14 cellular contexts compared by ENCODE assay signal in genomic region chr17:73278049-73278464, GRCh38. TPM values are rescaled to one million over a fixed set of nuclear protein-coding genes. Genes with fewer than 3 reads are reported as not detected.
A peak's percentile ranks its signal among the peaks of the same experiment; 100 is the strongest.
DNase-seq lines count a peak whose midpoint lies in the region; ATAC-seq and TF ChIP-seq lines count a peak whose summit lies in the region.
"Had no signal": no experiment of that assay in that cellular context is flagged by ENCODE, and none has a peak within 500 bp of the region (broad histone marks: within the 10 kb centered on the region; RNA-seq: fewer than 3 reads in every experiment).

No MANE protein-coding gene starts in this region.

- no peaks in the 10 kb centered on the region for H3K27me3 ChIP-seq in A673 (replicated peaks; ENCODE audit: insufficient read depth, low read depth, low read length, poor library complexity)
- no peaks in the 10 kb centered on the region for H3K27me3 ChIP-seq in ascending aorta
- no peaks in the 10 kb centered on the region for H3K27me3 ChIP-seq in sigmoid colon
- no peaks in the 10 kb centered on the region for H3K27me3 ChIP-seq in CD8-positive, alpha-beta T cell (ENCODE audit: insufficient read depth, low read length)

- TF ChIP-seq CTCF in A673 (conservative IDR thresholded peaks at IDR 0.05; ENCODE audit: low read depth, low read length) (no peak), ascending aorta (IDR thresholded peaks at IDR 0.05) (no peak), sigmoid colon (IDR thresholded peaks at IDR 0.05) (no peak)
- TF ChIP-seq CTCF in CD8-positive, alpha-beta T cell (IDR thresholded peaks at IDR 0.05) = no peak

- no peaks in the 10 kb centered on the region for H3K9me3 ChIP-seq in A673 (ENCODE audit: low read depth, low read length, poor library complexity, severe bottlenecking)
- H3K9me3 ChIP-seq in ascending aorta = no peaks in the 10 kb centered on the region
- no peaks in the 10 kb centered on the region for H3K9me3 ChIP-seq in sigmoid colon
- no peaks in the 10 kb centered on the region for H3K9me3 ChIP-seq in CD8-positive, alpha-beta T cell (ENCODE audit: low read length)

- H3K4me1 Mint-ChIP-seq in CD8-positive, alpha-beta T cell (ENCODE audit: low read depth) = no peaks in the 10 kb centered on the region

- no TSS peak for BruUV-seq in A673 (replicated peaks; lab: Mats Ljungman, UMichigan)

- H3K27ac Mint-ChIP-seq in CD8-positive, alpha-beta T cell = no peak overlapping the region

- peak; percentile 72 for ATAC-seq in left ventricle myocardium superior
- ATAC-seq in CD8-positive, alpha-beta T cell = no peak
- no peak for ATAC-seq in GM18867 (IDR thresholded peaks at IDR 0.05; ENCODE audit: unreplicated experiment)
- no peak for ATAC-seq in HG02588 (IDR thresholded peaks at IDR 0.05; ENCODE audit: unreplicated experiment)

- no peaks in the 10 kb centered on the region for H3K36me3 ChIP-seq in A673 (ENCODE audit: insufficient read depth, low read length, poor library complexity, severe bottlenecking)
- H3K36me3 ChIP-seq in ascending aorta = no peaks in the 10 kb centered on the region
- peaks cover 0 to 9% (median 0%) of the 10 kb centered on the region in 4 donors for H3K36me3 ChIP-seq in sigmoid colon
- no peaks in the 10 kb centered on the region for H3K36me3 ChIP-seq in CD8-positive, alpha-beta T cell (ENCODE audit: insufficient read depth, low read length)

- WGBS in sigmoid colon, 2 donors = 30 to 57% methylated on average over 7 of the region's 7 CpGs

- no peak for TF ChIP-seq EP300 in sigmoid colon (IDR thresholded peaks at IDR 0.05)

- no peak for DNase-seq in A673 (ENCODE audit: low spot score)
- DNase-seq in ascending aorta (ENCODE audit: low spot score in 2 of 2) = no peak
- no peak for DNase-seq in left ventricle myocardium superior
- no peak for DNase-seq in sigmoid colon
- DNase-seq in CD8-positive, alpha-beta T cell = no peak
- DNase-seq in stimulated activated CD8-positive, alpha-beta memory T cell treated with anti-CD3 and anti-CD28 coated beads, Interleukin-4, amount 100 ng/mL, for 48 hours = no peak
- DNase-seq: activated CD4-positive, alpha-beta T cell treated with anti-CD3 and anti-CD28 coated beads for 4 hours; effector CD8-positive, alpha-beta T cell; GOT3; OCI-M1; stimulated activated CD4-positive, alpha-beta T cell treated with anti-CD3 and anti-CD28 coated beads, Interleukin-2, amount 100 ng/mL, for 24 hours had no signal

- no peak for TF ChIP-seq POLR2A in sigmoid colon (IDR thresholded peaks at IDR 0.05)

- H3K27ac ChIP-seq in A673 (ENCODE audit: low read depth, low read length, poor library complexity, severe bottlenecking) (peak overlapping the region; percentile 26), ascending aorta (peak overlapping the region; percentile 62 to 65), sigmoid colon (peak overlapping the region; percentile 77 to 83 (median 80))
- H3K27ac ChIP-seq in CD8-positive, alpha-beta T cell (ENCODE audit: low read depth, low read length) = no peak overlapping the region

- POLR2A ChIA-PET in A673 (lab: Charles Lee; ENCODE audit: low non-redundant PET) = no interaction called here
- POLR2A ChIA-PET in CD8-positive, alpha-beta T cell (lab: Charles Lee) = no interaction called here

- no peaks in the 10 kb centered on the region for H3K36me3 Mint-ChIP-seq in CD8-positive, alpha-beta T cell

- H3K4me3 ChIP-seq in A673 (ENCODE audit: low read depth, low read length, poor library complexity, severe bottlenecking) = no peak overlapping the region
- peak overlapping the region; percentile 10 to 11 for H3K4me3 ChIP-seq in ascending aorta
- H3K4me3 ChIP-seq in sigmoid colon = no peak overlapping the region
- H3K4me3 ChIP-seq in CD8-positive, alpha-beta T cell (ENCODE audit: low read depth, low read length) = no peak overlapping the region

- no peak overlapping the region for H3K4me3 Mint-ChIP-seq in CD8-positive, alpha-beta T cell

- intact Hi-C loops in A673 (cut with micrococcal nuclease; ENCODE audit: unreplicated experiment) = no loop called here
- intact Hi-C loops in ascending aorta (cut with DNase I) = no loop called here
- intact Hi-C loops in left ventricle myocardium superior (cut with micrococcal nuclease) = no loop called here
- intact Hi-C loops in sigmoid colon (cut with DNase I) = loop anchor here (5.0 kb wide), 1 partner anchor 34 kb away; the partner anchor contains the start of gene CDC42EP4
- intact Hi-C loops in CD8-positive, alpha-beta T cell (cut with DNase I, micrococcal nuclease) = no loop called here

- no peaks in the 10 kb centered on the region for H3K9me3 Mint-ChIP-seq in CD8-positive, alpha-beta T cell

- CTCF ChIA-PET in A673 (lab: Charles Lee) = interaction anchor here (1.1 kb wide), 1 partner anchor 61 kb away, joined by 9 read pairs; no protein-coding TSS in a partner anchor
- CTCF ChIA-PET in CD8-positive, alpha-beta T cell (lab: Charles Lee) = interaction anchor here (0.6 kb wide), 1 partner anchor 23 kb away, joined by 3 read pairs; no protein-coding TSS in a partner anchor

- H3K27me3 Mint-ChIP-seq in CD8-positive, alpha-beta T cell (ENCODE audit: low read depth) = peaks cover 6% of the 10 kb centered on the region

- peaks cover 25% of the 10 kb centered on the region for H3K4me1 ChIP-seq in A673 (ENCODE audit: insufficient read depth, low read length, poor library complexity, severe bottlenecking)
- peaks cover 0 to 18% of the 10 kb centered on the region in 2 donors for H3K4me1 ChIP-seq in ascending aorta
- peaks cover 0 to 44% (median 36%) of the 10 kb centered on the region in 4 donors for H3K4me1 ChIP-seq in sigmoid colon
- H3K4me1 ChIP-seq in CD8-positive, alpha-beta T cell (ENCODE audit: insufficient read depth, low read length) = no peaks in the 10 kb centered on the region

RNA-seq across cellular contexts. Expression of gene CPSF4L, which starts 16.4 kb away (rescaled TPM):
- total RNA-seq in A673 (2021) (0.24 TPM in 1 of 2 replicates, not detected in the other), ascending aorta (not detected), left ventricle myocardium superior (not detected), sigmoid colon (not detected)
- not detected for polyA plus RNA-seq in sigmoid colon
- not detected for total RNA-seq in CD8-positive, alpha-beta T cell
- total RNA-seq: pulmonary artery endothelial cell had no signal

RNA-seq across cellular contexts. Expression of gene CDC42EP4, which starts 33.7 kb away (rescaled TPM):
- total RNA-seq in A673 (2021) (37.5 and 40.2 TPM in 2 replicates), ascending aorta (104 TPM), left ventricle myocardium superior (51.4 TPM), sigmoid colon (10 to 100 TPM; 68.1 to 87.6 (median 76.0) TPM)
- polyA plus RNA-seq in sigmoid colon = 10 to 100 TPM; 44.0 to 57.3 (median 46.2) TPM
- total RNA-seq in CD8-positive, alpha-beta T cell = 1 to 10 TPM; 3.5 to 4.4 TPM

Comparison
In these comparisons a context has a peak if more than half of its experiments do, and no peak if none do; other contexts are left out.
1. H3K4me3 ChIP-seq: peak in ascending aorta (2 of 2); none in A673 (single experiment), sigmoid colon (0 of 4) and CD8-positive, alpha-beta T cell (single experiment).